ENCODE assay signal across 11 cellular contexts in the genomic region with DNA sequence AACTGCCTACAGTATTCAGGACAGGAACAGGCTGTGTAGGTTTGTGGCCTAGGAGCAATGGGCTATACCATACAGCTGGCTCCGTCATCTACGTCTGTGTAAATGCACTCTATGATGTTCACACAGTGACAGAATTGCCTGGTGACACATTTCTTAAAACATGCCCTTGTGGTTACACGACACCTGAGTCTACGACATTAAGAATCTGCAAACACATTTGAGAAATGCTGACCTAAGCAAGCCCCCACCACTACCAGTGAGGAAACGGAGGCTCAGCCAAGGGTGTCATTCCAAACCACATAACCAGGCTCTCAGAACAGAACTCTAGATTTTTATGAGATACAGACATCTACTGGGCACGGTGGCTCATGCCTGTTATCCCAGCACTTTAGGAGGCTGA. TPM values are rescaled to one million over a fixed set of nuclear protein-coding genes. Genes with fewer than 3 reads are reported as not detected.
DNase-seq lines count a peak whose midpoint lies in the region; ATAC-seq and TF ChIP-seq lines count a peak whose summit lies in the region.
"Had no signal": no experiment of that assay in that cellular context is flagged by ENCODE, and none has a peak within 500 bp of the region (broad histone marks: within the 10 kb centered on the region; RNA-seq: fewer than 3 reads in every experiment).

No MANE protein-coding gene starts in this region.

- no peaks in the 10 kb centered on the region for H3K9me3 Mint-ChIP-seq in activated T-cell treated with anti-CD3 and anti-CD28 coated beads, Interleukin-2, amount 50 U/mL, for 72 hours
- H3K9me3 Mint-ChIP-seq in naive thymus-derived CD8-positive, alpha-beta T cell = no peaks in the 10 kb centered on the region
- H3K9me3 Mint-ChIP-seq in stimulated activated naive CD8-positive, alpha-beta T cell treated with anti-CD3 and anti-CD28 coated beads, Interleukin-15, amount 100 ng/mL, for 72 hours = no peaks in the 10 kb centered on the region
- H3K9me3 Mint-ChIP-seq: dendritic cell treated with granulocyte-macrophage colony-stimulating factor and Interleukin-4, amounts not matched to agents 40 ng/mL and 50 ng/mL, for 4 days had no signal

- no peak for TF ChIP-seq EP300 in gastroesophageal sphincter (IDR thresholded peaks at IDR 0.05)

- H3K36me3 Mint-ChIP-seq in activated T-cell treated with anti-CD3 and anti-CD28 coated beads, Interleukin-2, amount 50 U/mL, for 72 hours (ENCODE audit: insufficient read depth in 2 of 2) = peaks cover 17 to 47% of the 10 kb centered on the region in 2 donors
- H3K36me3 Mint-ChIP-seq in naive thymus-derived CD8-positive, alpha-beta T cell = peaks cover 5 to 91% (median 59%) of the 10 kb centered on the region in 3 donors

- no peaks in the 10 kb centered on the region for H3K27me3 ChIP-seq in gastroesophageal sphincter

- H3K27ac ChIP-seq in gastroesophageal sphincter = no peak overlapping the region
- H3K27ac ChIP-seq: 22Rv1 had no signal

- peak overlapping the region; percentile 61 for H3K27ac Mint-ChIP-seq in activated T-cell treated with anti-CD3 and anti-CD28 coated beads, Interleukin-2, amount 50 U/mL, for 72 hours
- peak overlapping the region; percentile 91 to 98 (median 98) for H3K27ac Mint-ChIP-seq in naive thymus-derived CD8-positive, alpha-beta T cell
- H3K27ac Mint-ChIP-seq in stimulated activated naive CD8-positive, alpha-beta T cell treated with anti-CD3 and anti-CD28 coated beads, Interleukin-15, amount 100 ng/mL, for 72 hours = peak overlapping the region in 1 of 2 donors; percentile 86
- H3K27ac Mint-ChIP-seq: dendritic cell treated with granulocyte-macrophage colony-stimulating factor and Interleukin-4, amounts not matched to agents 40 ng/mL and 50 ng/mL, for 4 days had no signal

- no peaks in the 10 kb centered on the region for H3K27me3 Mint-ChIP-seq in activated T-cell treated with anti-CD3 and anti-CD28 coated beads, Interleukin-2, amount 50 U/mL, for 72 hours (ENCODE audit: low read depth)
- H3K27me3 Mint-ChIP-seq in naive thymus-derived CD8-positive, alpha-beta T cell = no peaks in the 10 kb centered on the region
- no peaks in the 10 kb centered on the region for H3K27me3 Mint-ChIP-seq in stimulated activated naive CD8-positive, alpha-beta T cell treated with anti-CD3 and anti-CD28 coated beads, Interleukin-15, amount 100 ng/mL, for 72 hours
- H3K27me3 Mint-ChIP-seq: dendritic cell treated with granulocyte-macrophage colony-stimulating factor and Interleukin-4, amounts not matched to agents 40 ng/mL and 50 ng/mL, for 4 days had no signal

- WGBS in gastroesophageal sphincter (ENCODE audit: low coverage in 1 of 2), 2 donors = 91 to 100% methylated on average over 2 to 4 of the region's 6 CpGs

- no peak for TF ChIP-seq POLR2A in gastroesophageal sphincter (IDR thresholded peaks at IDR 0.05)

- peak overlapping the region; percentile 53 to 68 for H3K4me3 Mint-ChIP-seq in activated T-cell treated with anti-CD3 and anti-CD28 coated beads, Interleukin-2, amount 50 U/mL, for 72 hours
- H3K4me3 Mint-ChIP-seq in naive thymus-derived CD8-positive, alpha-beta T cell = peak overlapping the region; percentile 33 to 87 (median 77)
- H3K4me3 Mint-ChIP-seq in stimulated activated naive CD8-positive, alpha-beta T cell treated with anti-CD3 and anti-CD28 coated beads, Interleukin-15, amount 100 ng/mL, for 72 hours = peak overlapping the region; percentile 44 to 51
- H3K4me3 Mint-ChIP-seq: dendritic cell treated with granulocyte-macrophage colony-stimulating factor and Interleukin-4, amounts not matched to agents 40 ng/mL and 50 ng/mL, for 4 days had no signal

- TF ChIP-seq CTCF in gastroesophageal sphincter (IDR thresholded peaks at IDR 0.05) = no peak

- POLR2A ChIA-PET in naive thymus-derived CD8-positive, alpha-beta T cell (lab: Charles Lee) = interaction anchor here (0.7 to 1.9 kb wide), 3 partner anchors 9 to 231 kb away, joined by 3 to 4 read pairs (median 3); no protein-coding TSS in a partner anchor

- peaks cover 0 to 21% (median 3%) of the 10 kb centered on the region in 3 donors for H3K4me1 ChIP-seq in gastroesophageal sphincter

- peaks cover 0 to 100% of the 10 kb centered on the region in 2 donors for H3K36me3 ChIP-seq in gastroesophageal sphincter

- no peaks in the 10 kb centered on the region for H3K9me3 ChIP-seq in gastroesophageal sphincter

- no peak overlapping the region for H3K4me3 ChIP-seq in gastroesophageal sphincter

- peak; percentile 1 for DNase-seq in DMS79 treated with DMSO at 0.1 percent for 48 hours (lab: John Stamatoyannopoulos, UW)
- DNase-seq in DMS79 (lab: John Stamatoyannopoulos, UW) = no peak
- peak; percentile 79 to 83 for DNase-seq in activated T-cell treated with anti-CD3 and anti-CD28 coated beads, Interleukin-2, amount 50 U/mL, for 72 hours
- DNase-seq in naive thymus-derived CD8-positive, alpha-beta T cell = peak in 9 of 10 donors; percentile 24 to 88 (median 78)
- DNase-seq in stimulated activated naive CD8-positive, alpha-beta T cell treated with anti-CD3 and anti-CD28 coated beads, Interleukin-15, amount 100 ng/mL, for 72 hours = peak; percentile 33 to 73
- no peak for DNase-seq in NCI-H2029 treated with DMSO at 0.1 percent for 48 hours (lab: John Stamatoyannopoulos, UW)
- DNase-seq: NCI-H510A treated with DMSO at 0.1 percent for 48 hours had no signal

- peak; percentile 96 to 98 for ATAC-seq in activated T-cell treated with anti-CD3 and anti-CD28 coated beads, Interleukin-2, amount 50 U/mL, for 72 hours (replicated peaks in 1 of 2)
- peak; percentile 74 to 85 for ATAC-seq in naive thymus-derived CD8-positive, alpha-beta T cell
- ATAC-seq in stimulated activated naive CD8-positive, alpha-beta T cell treated with anti-CD3 and anti-CD28 coated beads, Interleukin-15, amount 100 ng/mL, for 72 hours = peak; percentile 96
- ATAC-seq in gastroesophageal sphincter (no peak), GM21367 (IDR thresholded peaks at IDR 0.05; ENCODE audit: unreplicated experiment) (no peak)

- H3K4me1 Mint-ChIP-seq in activated T-cell treated with anti-CD3 and anti-CD28 coated beads, Interleukin-2, amount 50 U/mL, for 72 hours (ENCODE audit: low read depth) = peaks cover 56% of the 10 kb centered on the region
- H3K4me1 Mint-ChIP-seq in naive thymus-derived CD8-positive, alpha-beta T cell = peaks cover 9 to 55% (median 43%) of the 10 kb centered on the region in 4 donors
- peaks cover 62% of the 10 kb centered on the region for H3K4me1 Mint-ChIP-seq in stimulated activated naive CD8-positive, alpha-beta T cell treated with anti-CD3 and anti-CD28 coated beads, Interleukin-15, amount 100 ng/mL, for 72 hours

RNA-seq across cellular contexts. Expression of gene USP36, which starts 23.5 kb away (rescaled TPM):
- 100 to 1,000 TPM; 113 to 124 TPM for total RNA-seq in activated T-cell treated with anti-CD3 and anti-CD28 coated beads, Interleukin-2, amount 50 U/mL, for 72 hours
- 100 to 1,000 TPM; 151 to 156 TPM for total RNA-seq in naive thymus-derived CD8-positive, alpha-beta T cell
- 10 to 100 TPM; 27.5 to 45.1 (median 36.7) TPM for polyA plus RNA-seq in naive thymus-derived CD8-positive, alpha-beta T cell
- 10 to 100 TPM; 26.6 to 44.0 (median 34.6) TPM for total RNA-seq in gastroesophageal sphincter

RNA-seq across cellular contexts. Expression of gene CYTH1, which starts 35.0 kb away (rescaled TPM):
- total RNA-seq in activated T-cell treated with anti-CD3 and anti-CD28 coated beads, Interleukin-2, amount 50 U/mL, for 72 hours = 100 to 1,000 TPM; 163 to 204 TPM
- total RNA-seq in naive thymus-derived CD8-positive, alpha-beta T cell = 100 to 1,000 TPM; 415 to 423 TPM
- 100 to 1,000 TPM; 220 to 320 (median 243) TPM for polyA plus RNA-seq in naive thymus-derived CD8-positive, alpha-beta T cell
- total RNA-seq in gastroesophageal sphincter = 10 to 100 TPM; 26.9 to 38.0 (median 31.0) TPM

Comparison
In these comparisons a context has a peak if more than half of its experiments do, and no peak if none do; other contexts are left out.
1. DNase-seq: peak in DMS79 treated with DMSO at 0.1 percent for 48 hours (single experiment), activated T-cell treated with anti-CD3 and anti-CD28 coated beads, Interleukin-2, amount 50 U/mL, for 72 hours (2 of 2), naive thymus-derived CD8-positive, alpha-beta T cell (9 of 10) and stimulated activated naive CD8-positive, alpha-beta T cell treated with anti-CD3 and anti-CD28 coated beads, Interleukin-15, amount 100 ng/mL, for 72 hours (2 of 2); none in DMS79 (single experiment) and NCI-H2029 treated with DMSO at 0.1 percent for 48 hours (single experiment).
2. ATAC-seq: peak in activated T-cell treated with anti-CD3 and anti-CD28 coated beads, Interleukin-2, amount 50 U/mL, for 72 hours (2 of 2), naive thymus-derived CD8-positive, alpha-beta T cell (2 of 2) and stimulated activated naive CD8-positive, alpha-beta T cell treated with anti-CD3 and anti-CD28 coated beads, Interleukin-15, amount 100 ng/mL, for 72 hours (single experiment); none in gastroesophageal sphincter (single experiment) and GM21367 (single experiment).
3. RNA of gene CYTH1, which starts 35.0 kb away (total RNA-seq): 415 to 423 TPM in naive thymus-derived CD8-positive, alpha-beta T cell and 163 to 204 TPM in activated T-cell treated with anti-CD3 and anti-CD28 coated beads, Interleukin-2, amount 50 U/mL, for 72 hours; 26.9 to 38.0 TPM in gastroesophageal sphincter; every median in the first group is over 4 times any median in the second.
4. Peak in every context shown above with its lines, with median percentiles within 50 percentile points of each other: H3K4me3 Mint-ChIP-seq.